15 cellular contexts compared by ENCODE assay signal in genomic region chr6:96727144-96727543, GRCh38.
DNase-seq lines count a peak whose midpoint lies in the region; ATAC-seq lines count a peak whose summit lies in the region.
"Had no signal": no experiment of that assay in that cellular context is flagged by ENCODE, and none has a peak within 500 bp of the region (broad histone marks: within the 10 kb centered on the region; RNA-seq: fewer than 3 reads in every experiment).

No MANE protein-coding gene starts in this region.

- ATAC-seq in HG03159 (IDR thresholded peaks at IDR 0.05; ENCODE audit: unreplicated experiment) (peak; percentile 52), HG03354 (IDR thresholded peaks at IDR 0.05; ENCODE audit: poor library complexity, severe bottlenecking, unreplicated experiment) (peak; percentile 75)
- ATAC-seq: CD8-positive, alpha-beta T cell had no signal

- DNase-seq in DMS53 (lab: John Stamatoyannopoulos, UW), result peak; percentile 32
- DNase-seq in DMS53 treated with DMSO at 0.1 percent for 48 hours (lab: John Stamatoyannopoulos, UW; ENCODE audit: unreplicated experiment), result no peak
- peak; percentile 13 for DNase-seq in putamen (ENCODE audit: low spot score)
- no peak for DNase-seq in SHP77 (lab: John Stamatoyannopoulos, UW)
- no peak for DNase-seq in GOT3 (lab: John Stamatoyannopoulos, UW)
- DNase-seq in NCI-H1048 (lab: John Stamatoyannopoulos, UW), result no peak
- DNase-seq: Caco-2; CD4-positive, CD25-positive, alpha-beta regulatory T cell; CD8-positive, alpha-beta T cell; DMS 273 treated with DMSO at 0.1 percent for 48 hours; DND-41; H7; HCEC 1CT had no signal

Comparison
In these comparisons a context has a peak if more than half of its experiments do, and no peak if none do; other contexts are left out.
1. DNase-seq: peak in DMS53 (single experiment) and putamen (single experiment); none in DMS53 treated with DMSO at 0.1 percent for 48 hours (single experiment), SHP77 (0 of 2), GOT3 (single experiment) and NCI-H1048 (single experiment).